ENCODE assay signal across 11 cellular contexts in genomic region chr1:216290074-216290473, GRCh38.
"Had no signal": no experiment of that assay in that cellular context is flagged by ENCODE, and none has a peak within 500 bp of the region (broad histone marks: within the 10 kb centered on the region; RNA-seq: fewer than 3 reads in every experiment).

No MANE protein-coding gene starts in this region.

- H3K4me3 ChIP-seq: GM23248, GM23338, HAP-1 had no signal

- H3K9me3 ChIP-seq: HAP-1 had no signal

- H3K27ac ChIP-seq: GM23248 had no signal

- ATAC-seq: GM23338, HCT116 had no signal

- H3K4me2 ChIP-seq: GM23338 had no signal

- H3K36me3 ChIP-seq: HAP-1 had no signal

- DNase-seq: GM23248, GOT3, H7, H9, HCEC 1CT, HFFc6 had no signal

- H3K4me1 ChIP-seq: HAP-1 had no signal

- H2AFZ ChIP-seq: GM23248, GM23338 had no signal

- H3K9ac ChIP-seq: GM23248 had no signal

- FAIRE-seq: H1, H54 had no signal
